8 cellular contexts compared by ENCODE assay signal in the genomic region with DNA sequence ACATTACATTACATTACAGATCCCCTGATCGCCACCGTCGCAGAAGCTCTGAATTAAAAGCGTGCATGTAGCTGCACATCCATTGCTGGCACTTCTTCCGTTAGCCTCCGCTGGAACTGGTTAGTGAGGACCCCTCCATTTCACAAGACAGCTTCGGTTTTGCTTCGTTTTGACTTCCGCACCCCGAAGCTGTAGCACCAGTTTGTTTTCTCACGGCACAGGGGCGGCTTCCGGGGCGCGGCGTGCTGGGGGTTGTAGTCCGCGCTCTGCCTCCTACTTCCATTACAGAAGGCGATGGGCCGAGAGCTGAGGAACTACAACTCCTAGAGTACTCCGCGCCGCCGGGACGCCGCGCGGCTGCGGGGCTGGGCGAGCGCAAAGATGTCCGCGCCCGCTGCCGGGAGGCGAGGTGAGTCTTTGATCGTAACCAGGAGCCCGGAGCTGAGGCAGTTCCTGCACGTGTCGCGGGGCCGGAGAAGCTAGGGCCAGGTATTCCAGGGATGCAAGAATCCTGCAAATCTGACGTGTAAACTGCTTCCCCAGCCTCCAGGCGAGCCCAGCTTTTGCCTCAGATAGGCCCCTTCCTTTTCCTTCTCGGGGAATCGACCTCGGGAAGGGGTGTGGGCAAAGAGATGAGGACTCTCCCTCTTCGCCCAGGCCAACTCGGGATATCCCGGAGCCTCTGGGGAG. TPM values are rescaled to one million over a fixed set of nuclear protein-coding genes. Genes with fewer than 3 reads are reported as not detected.
DNase-seq lines count a peak whose midpoint lies in the region; ATAC-seq and TF ChIP-seq lines count a peak whose summit lies in the region.

A gene (plus strand): TSS at position 352 of the 690 bp plus-strand sequence. CDS start 387 bp downstream, outside the sequence.

- H3K36me3 ChIP-seq in osteoblast (ENCODE audit: insufficient read depth, low read length) (peaks cover 32% of the 10 kb centered on the region), thoracic aorta (peaks cover 4% of the 10 kb centered on the region)

- ATAC-seq in thoracic aorta (ENCODE audit: insufficient number of reproducible peaks, low FRiP score, low read depth), result peak; percentile 75

- H3K27me3 Mint-ChIP-seq in HFFc6 (ENCODE audit: insufficient read depth), result no peaks in the 10 kb centered on the region; the same call in none of the 2 replicates
- no peaks in the 10 kb centered on the region for H3K27me3 Mint-ChIP-seq in activated naive CD8-positive, alpha-beta T cell

- no peaks in the 10 kb centered on the region for H3K9me3 ChIP-seq in osteoblast (ENCODE audit: low read depth, low read length)
- no peaks in the 10 kb centered on the region for H3K9me3 ChIP-seq in thoracic aorta

- H3K9me3 Mint-ChIP-seq in HFFc6, result no peaks in the 10 kb centered on the region
- H3K9me3 Mint-ChIP-seq in activated naive CD8-positive, alpha-beta T cell (ENCODE audit: low read depth), result peaks cover 4% of the 10 kb centered on the region

- peak within 1 kb of the TSS; percentile 99 for H3K4me3 Mint-ChIP-seq in HFFc6
- peak within 1 kb of the TSS; percentile 98 for H3K4me3 Mint-ChIP-seq in activated naive CD8-positive, alpha-beta T cell

- peaks cover 45% of the 10 kb centered on the region for H3K4me1 Mint-ChIP-seq in HFFc6 (ENCODE audit: low read depth)
- peaks cover 54% of the 10 kb centered on the region for H3K4me1 Mint-ChIP-seq in activated naive CD8-positive, alpha-beta T cell (ENCODE audit: low read depth)

- peak within 1 kb of the TSS; percentile 98 for H2AFZ ChIP-seq in osteoblast (ENCODE audit: low read length)

- TF ChIP-seq CTCF in HFFc6 (IDR thresholded peaks at IDR 0.05) (no peak), osteoblast (IDR thresholded peaks at IDR 0.05; ENCODE audit: extremely low read depth, low read depth, low read length) (no peak), thoracic aorta (IDR thresholded peaks at IDR 0.05) (no peak)

- peaks cover 54% of the 10 kb centered on the region for H3K79me2 ChIP-seq in osteoblast (ENCODE audit: insufficient read depth, low read length)

- H3K27ac ChIP-seq in osteoblast (ENCODE audit: low read depth, low read length) (peak within 1 kb of the TSS; percentile 93), thoracic aorta (peak within 1 kb of the TSS; percentile 59 to 80)

- DNase-seq in GM04504 (ENCODE audit: low read depth) (peak; percentile 88), HFFc6 (peak; percentile 93), NCI-H1048 (lab: John Stamatoyannopoulos, UW) (peak; percentile 91), SKM-1 (lab: John Stamatoyannopoulos, UW; ENCODE audit: unreplicated experiment) (peak; percentile 90), glomerular visceral epithelial cell (ENCODE audit: extremely low spot score) (peak; percentile 92), osteoblast (ENCODE audit: insufficient read length, low spot score, missing footprints) (peak; percentile 98), thoracic aorta (ENCODE audit: low spot score) (peak; percentile 83)

- H3K4me1 ChIP-seq in osteoblast (ENCODE audit: insufficient read depth, low read length) (peaks cover 29% of the 10 kb centered on the region), thoracic aorta (ENCODE audit: control insufficient read depth in 1 of 2, low read depth in 2 of 2) (peaks cover 23 to 36% of the 10 kb centered on the region in 2 donors)

- H3K4me3 ChIP-seq in osteoblast (ENCODE audit: insufficient read depth, low read length) (peak within 1 kb of the TSS; percentile 98), thoracic aorta (peak within 1 kb of the TSS; percentile 83)

- H3K4me2 ChIP-seq in osteoblast (ENCODE audit: insufficient read depth, low read length), result peak within 1 kb of the TSS; percentile 89

- H4K20me1 ChIP-seq in osteoblast (ENCODE audit: insufficient read depth, low read length), result peaks cover 4% of the 10 kb centered on the region

- H3K27ac Mint-ChIP-seq in HFFc6, result peak within 1 kb of the TSS; percentile 94
- H3K27ac Mint-ChIP-seq in activated naive CD8-positive, alpha-beta T cell, result peak within 1 kb of the TSS; percentile 99

- H3K36me3 Mint-ChIP-seq in HFFc6 (ENCODE audit: low read depth), result peaks cover 33% of the 10 kb centered on the region
- peaks cover 10% of the 10 kb centered on the region for H3K36me3 Mint-ChIP-seq in activated naive CD8-positive, alpha-beta T cell

- H3K27me3 ChIP-seq in osteoblast (ENCODE audit: insufficient read depth, low read length) (no peaks in the 10 kb centered on the region), thoracic aorta (replicated peaks; ENCODE audit: insufficient read depth) (no peaks in the 10 kb centered on the region)

RNA-seq across cellular contexts. Expression of the gene that starts here (rescaled TPM):
- 10 to 100 TPM; 38.9 to 49.8 (median 43.5) TPM for total RNA-seq in HFFc6 (2021; fragmentation: NEBNext Ultra II Directional; extraction: Animal tissue kit (Norgen Biotek cat#: 25700))
- total RNA-seq in osteoblast (25.3 and 26.8 TPM in 2 replicates), thoracic aorta (10 to 100 TPM; 39.1 to 46.0 TPM)

Comparison
In these comparisons a context has a peak if more than half of its experiments do, and no peak if none do; other contexts are left out.
1. Peak in every context shown above with its lines: DNase-seq, ATAC-seq, H3K4me3 ChIP-seq and H3K27ac ChIP-seq.